In the genomic region with DNA sequence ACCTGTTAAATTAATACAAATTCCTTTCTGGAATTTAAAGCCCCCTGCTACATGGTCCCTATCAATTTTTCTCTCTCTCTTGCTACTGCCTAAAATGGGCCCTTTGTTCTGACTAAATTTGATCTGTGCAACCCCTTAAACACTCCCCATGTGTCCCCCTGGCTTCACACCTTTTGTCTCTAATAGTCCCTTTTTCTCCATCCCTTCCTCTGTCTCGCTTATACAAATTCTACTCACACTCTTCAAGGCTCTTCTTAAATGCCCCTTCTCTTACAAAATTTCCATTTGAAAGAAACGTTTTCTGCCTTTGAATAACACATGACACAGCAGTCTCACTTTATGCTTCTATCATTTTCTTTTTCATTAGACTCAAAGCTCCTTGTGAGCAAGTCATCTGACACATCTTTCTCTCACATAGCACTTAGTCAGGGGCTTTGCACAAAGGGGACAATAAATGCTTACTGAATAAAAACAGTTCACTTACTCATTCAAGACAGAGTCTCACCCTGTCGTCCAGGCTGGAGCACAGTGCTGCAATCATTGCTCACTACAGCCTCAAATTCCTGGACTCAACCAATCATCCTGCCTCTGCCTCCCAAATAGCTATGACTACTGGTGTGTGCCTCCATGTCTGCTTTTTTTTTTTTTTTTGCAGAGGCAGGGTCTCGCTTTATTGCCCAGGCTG, we compare ENCODE assay signal across 18 cellular contexts. TPM values are rescaled to one million over a fixed set of nuclear protein-coding genes. Genes with fewer than 3 reads are reported as not detected.
DNase-seq lines count a peak whose midpoint lies in the region; ATAC-seq, FAIRE-seq and TF ChIP-seq lines count a peak whose summit lies in the region.
"Had no signal": no experiment of that assay in that cellular context is flagged by ENCODE, and none has a peak within 500 bp of the region (broad histone marks: within the 10 kb centered on the region; RNA-seq: fewer than 3 reads in every experiment).

No MANE protein-coding gene starts in this region.

- H3K4me2 ChIP-seq in K562 (ENCODE audit: insufficient read depth, low read length) (no peak overlapping the region), keratinocyte (ENCODE audit: control insufficient read depth, extremely low read depth, insufficient read depth, low read depth, low read length) (peak overlapping the region; percentile 99)

- POLR2A ChIA-PET in K562 (lab: Yijun Ruan, JAX), result no interaction called here

- BruUV-seq in K562 (replicated peaks; lab: Mats Ljungman, UMichigan), result no TSS peak

- H3K4me1 ChIP-seq in K562 (replicated peaks in 1 of 2; ENCODE audit: control insufficient read depth in 2 of 2, insufficient read depth in 2 of 2, low read length in 2 of 2), result no peaks in the 10 kb centered on the region; a peak in 1 of 5 replicates
- H3K4me1 ChIP-seq in keratinocyte (ENCODE audit: control insufficient read depth, extremely low read depth, insufficient read depth, low read length), result peaks cover 50% of the 10 kb centered on the region
- H3K4me1 ChIP-seq in thyroid gland, result peaks cover 18 to 28% of the 10 kb centered on the region in 2 donors

- no peak overlapping the region for H3K9ac ChIP-seq in K562 (ENCODE audit: insufficient read depth in 1 of 2, low read depth in 2 of 2, low read length in 2 of 2)
- H3K9ac ChIP-seq in keratinocyte (ENCODE audit: control insufficient read depth, extremely low read depth, insufficient read depth, low read length), result peak overlapping the region; percentile 93

- H2AFZ ChIP-seq in K562 (ENCODE audit: low read depth, low read length), result no peak overlapping the region
- H2AFZ ChIP-seq in keratinocyte (ENCODE audit: control insufficient read depth, low read length), result no peak overlapping the region

- TF ChIP-seq POLR2A in K562 (conservative IDR thresholded peaks at IDR 0.05), result no peak
- TF ChIP-seq POLR2A in thyroid gland (IDR thresholded peaks at IDR 0.05), result no peak

- H3K4me3 ChIP-seq in K562 (no peak overlapping the region), keratinocyte (ENCODE audit: control insufficient read depth in 2 of 3, extremely low read depth in 1 of 3, insufficient read depth in 2 of 3, low read depth in 1 of 3, low read length in 3 of 3) (peak overlapping the region; percentile 54 to 94 (median 87)), thyroid gland (replicated peaks in 1 of 3) (no peak overlapping the region)
- H3K4me3 ChIP-seq: prostate gland, SK-N-MC, vagina had no signal

- H3K27me3 ChIP-seq in K562 (ENCODE audit: control insufficient read depth in 2 of 2, insufficient read depth in 2 of 2, low read length in 2 of 2), result no peaks in the 10 kb centered on the region
- no peaks in the 10 kb centered on the region for H3K27me3 ChIP-seq in keratinocyte (ENCODE audit: control insufficient read depth, extremely low read depth, insufficient read depth, low read length)
- H3K27me3 ChIP-seq in thyroid gland, result no peaks in the 10 kb centered on the region
- H3K27me3 ChIP-seq: vagina had no signal

- DNase-seq in Ammon's horn (ENCODE audit: low spot score) (peak; percentile 13), HT1080 (ENCODE audit: low read depth) (peak; percentile 66), K562 (ENCODE audit: extremely low read depth in 1 of 4, low spot score in 3 of 4) (no peak), keratinocyte (ENCODE audit: low read depth, low spot score) (peak; percentile 59), NCI-H226 (no peak), thyroid gland (no peak), GM19240 (ENCODE audit: insufficient read length, low spot score) (no peak)
- DNase-seq: activated CD4-positive, alpha-beta T cell treated with anti-CD3 and anti-CD28 coated beads, Interleukin-2, amount 50 U/mL, for 4 hours; Caco-2; erythroblast; GDM1; NCI-H1694 treated with DMSO at 0.1 percent for 48 hours; stimulated activated naive CD8-positive, alpha-beta T cell treated with anti-CD3 and anti-CD28 coated beads, Interleukin-15, amount 100 ng/mL, for 72 hours had no signal

- H3K9me3 ChIP-seq in K562 (replicated peaks; ENCODE audit: control insufficient read depth, insufficient read depth, low read depth, low read length) (no peaks in the 10 kb centered on the region), keratinocyte (ENCODE audit: control insufficient read depth, low read depth, low read length) (no peaks in the 10 kb centered on the region), thyroid gland (no peaks in the 10 kb centered on the region)
- H3K9me3 ChIP-seq: Caco-2, prostate gland, vagina had no signal

- dilution Hi-C loops in keratinocyte (cut with MboI; ENCODE audit: extremely low pct_ligation_motif_present, low sequenced_read_pairs), result no loop called here

- no peaks in the 10 kb centered on the region for H3K9me1 ChIP-seq in K562 (ENCODE audit: control insufficient read depth, insufficient read depth, low read length)
- no peaks in the 10 kb centered on the region for H3K9me1 ChIP-seq in keratinocyte (ENCODE audit: control insufficient read depth, extremely low read depth, insufficient read depth, low read length)

- H4K20me1 ChIP-seq in K562 (replicated peaks; ENCODE audit: control insufficient read depth, insufficient read depth, low read length), result no peaks in the 10 kb centered on the region
- no peaks in the 10 kb centered on the region for H4K20me1 ChIP-seq in keratinocyte (ENCODE audit: control insufficient read depth, extremely low read depth, insufficient read depth, low read length)

- CTCF ChIA-PET in K562 (lab: Yijun Ruan, JAX; ENCODE audit: low intra/inter-chr PET ratio), result interaction anchor here (0.6 kb wide), 2 partner anchors 103 to 147 kb away, joined by 3 read pairs; partner anchors contain the start of gene VEZT

- no peak for TF ChIP-seq RAD21 in K562 (CRISPR knock-in tag; conservative IDR thresholded peaks at IDR 0.05 in 1 of 2, IDR thresholded peaks at IDR 0.05 in 1 of 2)

- H3K36me3 ChIP-seq in K562 (ENCODE audit: control insufficient read depth, insufficient read depth, low read length), result peaks cover 5% of the 10 kb centered on the region; the same call in 1 of the 3 replicates
- peaks cover 11 to 24% of the 10 kb centered on the region in 2 experiments for H3K36me3 ChIP-seq in keratinocyte (ENCODE audit: control insufficient read depth in 2 of 2, extremely low read depth in 1 of 2, insufficient read depth in 2 of 2, low read length in 2 of 2)
- H3K36me3 ChIP-seq in thyroid gland, result no peaks in the 10 kb centered on the region
- H3K36me3 ChIP-seq: prostate gland had no signal

- no peak for TF ChIP-seq CTCF in K562 (IDR thresholded peaks at IDR 0.05 in 2 of 3, conservative IDR thresholded peaks at IDR 0.05 in 1 of 3; ENCODE audit: insufficient read depth in 2 of 3, low read depth in 1 of 3, low read length in 3 of 3)
- TF ChIP-seq CTCF in keratinocyte (optimal IDR thresholded peaks at IDR 0.05 in 1 of 3, IDR thresholded peaks at IDR 0.05 in 1 of 3, conservative IDR thresholded peaks at IDR 0.05 in 1 of 3; ENCODE audit: extremely low read depth in 1 of 3, insufficient read depth in 2 of 3, low read length in 3 of 3), result no peak
- TF ChIP-seq CTCF in thyroid gland (IDR thresholded peaks at IDR 0.05), result no peak

- 36% methylated on average over 3 of the region's 4 CpGs for WGBS in K562 (ENCODE audit: insufficient coverage, low coverage, missing lambda C conversion rate)
- WGBS in thyroid gland, 2 donors, result 78 to 84% methylated on average over 4 of the region's 4 CpGs

- H3K79me2 ChIP-seq in K562 (ENCODE audit: control insufficient read depth, insufficient read depth, low read length) (no peaks in the 10 kb centered on the region), keratinocyte (ENCODE audit: control insufficient read depth, insufficient read depth, low read length) (peaks cover 48% of the 10 kb centered on the region)

- ATAC-seq in K562 (no peak), GM18498 (IDR thresholded peaks at IDR 0.05; ENCODE audit: unreplicated experiment) (no peak)
- ATAC-seq: stimulated activated naive CD8-positive, alpha-beta T cell treated with anti-CD3 and anti-CD28 coated beads, Interleukin-15, amount 100 ng/mL, for 72 hours had no signal

- H3K27ac ChIP-seq in K562 (ENCODE audit: extremely low read depth, low read depth, low read length) (no peak overlapping the region), keratinocyte (ENCODE audit: control insufficient read depth, insufficient read depth, low read length) (peak overlapping the region; percentile 99), thyroid gland (no peak overlapping the region)
- H3K27ac ChIP-seq: prostate gland, SK-N-MC, vagina had no signal

- intact Hi-C loops in K562 (cut with micrococcal nuclease) (no loop called here), thyroid gland (cut with DNase I) (loop anchor here (5.0 to 10.0 kb wide), 2 partner anchors 102 to 420 kb away; partner anchors contain the start of genes FGD6 and VEZT)

- no peak for FAIRE-seq in K562 (lab: Jason Lieb, UNC)
- no peak for FAIRE-seq in keratinocyte (lab: Jason Lieb, UNC)
- FAIRE-seq: colon had no signal

- TF ChIP-seq EP300 in K562 (IDR thresholded peaks at IDR 0.05; ENCODE audit: low read length), result no peak

- in situ Hi-C loops in K562 (cut with MboI), result loop anchor here (5.0 kb wide), 1 partner anchor 417 kb away; no protein-coding TSS in a partner anchor

RNA-seq across cellular contexts. Expression of gene NR2C1, which starts 41.5 kb away (rescaled TPM):
- total RNA-seq in HT1080 (2014; rRNA removed; shearing (Covaris generic)), result 11.5 and 25.3 TPM in 2 replicates
- polyA plus RNA-seq in HT1080 (2015; cell fraction: cytosol; rRNA removed), result 11.3 and 13.6 TPM in 2 replicates
- 93.4 and 98.2 TPM in 2 replicates for polyA plus RNA-seq in HT1080 (2015; cell fraction: nucleus; rRNA removed)
- total RNA-seq in K562 (2011; cell fraction: chromatin; rRNA removed; ENCODE audit: low replicate concordance), result 55.0 and 149 TPM in 2 replicates
- 27.5 and 31.3 TPM in 2 replicates for total RNA-seq in K562 (2011; cell fraction: nucleolus; rRNA removed)
- 43.5 and 64.3 TPM in 2 replicates for total RNA-seq in K562 (2011; cell fraction: nucleoplasm; rRNA removed)
- total RNA-seq in K562 (2014; rRNA removed) (25.3 and 28.8 TPM in 2 replicates), K562 (2014; rRNA removed; fragmentation: Illumina TruSeq; extraction: Trizol) (35.1 and 35.6 TPM in 2 replicates), K562 (2015; rRNA removed; fragmentation: Illumina TruSeq; extraction: Trizol) (35.9 and 39.7 TPM in 2 replicates), K562 (2021) (27.6 and 27.9 TPM in 2 replicates), thyroid gland (100 to 1,000 TPM in 2 of 4 donors, 10 to 100 TPM in 2; 69.6 to 248 (median 103) TPM)
- polyA plus RNA-seq in K562 (2011; rRNA removed) (42.4 and 47.3 TPM in 2 replicates), K562 (2014; fragmentation: Illumina TruSeq; extraction: Trizol) (35.7 and 41.1 TPM in 2 replicates), K562 (2014; fragmentation: Nextera tagmentation; extraction: Ambion mirVana) (10 to 100 TPM in 1 of 2 experiments, 1 to 10 TPM in 1; 8.5 to 12.8 TPM), K562 (2014; rRNA removed) (36.2 and 37.9 TPM in 2 replicates), keratinocyte (15.6 to 32.0 TPM (median 25.5 TPM) in 3 replicates)
- polyA plus RNA-seq in K562 (2011; cell fraction: cytosol; rRNA removed), result 5.9 and 14.0 TPM in 2 replicates
- 90.9 and 143 TPM in 2 replicates for polyA plus RNA-seq in K562 (2011; cell fraction: nucleus; rRNA removed)
- polyA plus RNA-seq in K562 (2012), result 16.7 and 26.9 TPM in 2 replicates
- polyA minus RNA-seq in K562 (2011; rRNA and poly(A)+ RNA removed), result 30.1 and 36.1 TPM in 2 replicates
- polyA minus RNA-seq in K562 (2011; cell fraction: cytosol; rRNA and poly(A)+ RNA removed), result 11.6 and 17.8 TPM in 2 replicates
- polyA minus RNA-seq in K562 (2011; cell fraction: nucleus; rRNA and poly(A)+ RNA removed), result 34.3 and 57.3 TPM in 2 replicates
- polyA plus RNA-seq in keratinocyte (2011; ENCODE audit: low read depth), result 29.6 TPM
- 10.1 and 19.2 TPM in 2 replicates for polyA plus RNA-seq in keratinocyte (2011; cell fraction: cytosol; rRNA removed)
- polyA plus RNA-seq in keratinocyte (2011; cell fraction: nucleus; rRNA removed), result 56.2 and 68.5 TPM in 2 replicates
- polyA plus RNA-seq in keratinocyte (2012; ENCODE audit: low replicate concordance), result 17.9 and 24.1 TPM in 2 replicates
- 4.1 to 32.8 TPM (median 13.4 TPM) in 3 replicates for polyA minus RNA-seq in keratinocyte
- 11.5 TPM for polyA minus RNA-seq in keratinocyte (2011; cell fraction: cytosol; rRNA and poly(A)+ RNA removed)
- 19.3 and 39.9 TPM in 2 replicates for polyA minus RNA-seq in keratinocyte (2011; cell fraction: nucleus; rRNA and poly(A)+ RNA removed)

Comparison
In these comparisons a context has a peak if more than half of its experiments do, and no peak if none do; other contexts are left out.
1. DNase-seq: peak in Ammon's horn (single experiment), HT1080 (single experiment) and keratinocyte (single experiment); none in K562 (0 of 4), NCI-H226 (single experiment), thyroid gland (0 of 2) and GM19240 (single experiment).
2. H3K4me3 ChIP-seq: peak in keratinocyte (3 of 3); none in K562 (single experiment) and thyroid gland (0 of 3).